37 cellular contexts compared by ENCODE assay signal in genomic region chrX:55619547-55619946, GRCh38. TPM values are rescaled to one million over a fixed set of nuclear protein-coding genes. Genes with fewer than 3 reads are reported as not detected.
"Had no signal": no experiment of that assay in that cellular context is flagged by ENCODE, and none has a peak within 500 bp of the region (broad histone marks: within the 10 kb centered on the region; RNA-seq: fewer than 3 reads in every experiment).

No MANE protein-coding gene starts in this region.

- H3K4me3 Mint-ChIP-seq: naive thymus-derived CD8-positive, alpha-beta T cell; natural killer cell treated with Interleukin-12 subunit alpha and Interleukin-12 subunit beta and Interleukin-15 and Interleukin-18, amount 100 ng/mL, for 72 hours; nephron progenitor cell; neural crest cell; stimulated activated memory B cell treated with anti-CD40 and anti-IgM and Interleukin-4, amounts not matched to agents 10 μg/mL and 1 μg/mL and 100 μg/mL, for 72 hours; stimulated activated naive CD8-positive, alpha-beta T cell treated with anti-CD3 and anti-CD28 coated beads, Interleukin-15, amount 100 ng/mL, for 72 hours; type B pancreatic cell had no signal

- H3K36me3 ChIP-seq: neutrophil, pancreas, spleen, suprapubic skin, tibial artery, transverse colon, upper lobe of right lung, uterus had no signal

- H3K4me1 Mint-ChIP-seq: naive thymus-derived CD8-positive, alpha-beta T cell; nephron progenitor cell; neural crest cell; stimulated activated memory B cell treated with anti-CD40 and anti-IgM and Interleukin-4, amounts not matched to agents 10 μg/mL and 1 μg/mL and 100 μg/mL, for 72 hours; stimulated activated naive CD8-positive, alpha-beta T cell treated with anti-CD3 and anti-CD28 coated beads, Interleukin-15, amount 100 ng/mL, for 72 hours had no signal

- H3K27ac ChIP-seq: neutrophil, pancreas, psoas muscle, skin epidermis, spleen, suprapubic skin, testis, tibial artery, transverse colon, upper lobe of right lung, uterus had no signal

- H3K9me3 ChIP-seq: neutrophil, pancreas, psoas muscle, spleen, suprapubic skin, testis, tibial artery, transverse colon, upper lobe of right lung, uterus had no signal

- ATAC-seq: naive thymus-derived CD8-positive, alpha-beta T cell; natural killer cell treated with Interleukin-12 subunit alpha and Interleukin-12 subunit beta and Interleukin-15 and Interleukin-18, amount 100 ng/mL, for 72 hours; pancreas; psoas muscle; right cardiac atrium; sciatic nerve; stimulated activated memory B cell treated with anti-CD40 and anti-IgM and Interleukin-4, amounts not matched to agents 10 μg/mL and 1 μg/mL and 100 μg/mL, for 72 hours; stimulated activated naive CD8-positive, alpha-beta T cell treated with anti-CD3 and anti-CD28 coated beads, Interleukin-15, amount 100 ng/mL, for 72 hours; stimulated activated naive CD8-positive, alpha-beta T cell treated with anti-CD3 and anti-CD28 coated beads, Interleukin-15, Interleukin-2, amounts not matched to agents 100 U/mL and 50 U/mL, for 24 hours; upper lobe of right lung had no signal

- DNase-seq: naive thymus-derived CD8-positive, alpha-beta T cell; nephron progenitor cell; nucleus accumbens; pancreas; posterior cingulate gyrus; psoas muscle; right cardiac atrium; spleen; stimulated activated CD4-positive, alpha-beta T cell treated with anti-CD3 and anti-CD28 coated beads, Interleukin-12 subunit alpha, Interleukin-12 subunit beta, amount 100 ng/mL, for 4 hours; stimulated activated CD4-positive, alpha-beta T cell treated with anti-CD3 and anti-CD28 coated beads, Interleukin-1b, Interleukin-23, amount 100 ng/mL, for 48 hours; stimulated activated CD4-positive, alpha-beta T cell treated with anti-CD3 and anti-CD28 coated beads, Interleukin-4, amount 100 ng/mL, for 1 hour; stimulated activated CD4-positive, alpha-beta T cell treated with anti-CD3 and anti-CD28 coated beads, Interleukin-4, amount 100 ng/mL, for 4 hours; stimulated activated CD8-positive, alpha-beta memory T cell treated with anti-CD3 and anti-CD28 coated beads, Interleukin-4, amount 100 ng/mL, for 48 hours; stimulated activated naive CD4-positive, alpha-beta T cell; stimulated activated naive CD8-positive, alpha-beta T cell treated with anti-CD3 and anti-CD28 coated beads, Interleukin-15, amount 100 ng/mL, for 72 hours; stimulated activated naive CD8-positive, alpha-beta T cell treated with anti-CD3 and anti-CD28 coated beads, Interleukin-15, Interleukin-2, amounts not matched to agents 100 U/mL and 50 U/mL, for 24 hours; substantia nigra; testis; tibial artery; transverse colon; upper lobe of right lung; uterus had no signal

- FAIRE-seq: pancreas had no signal

- H3K27me3 ChIP-seq: neutrophil, suprapubic skin, testis, tibial artery, transverse colon, upper lobe of right lung, uterus had no signal

- H3K4me1 ChIP-seq: pancreas, psoas muscle, spleen, suprapubic skin, testis, tibial artery, transverse colon, upper lobe of right lung, uterus had no signal

- H3K27ac Mint-ChIP-seq: naive thymus-derived CD8-positive, alpha-beta T cell; natural killer cell treated with Interleukin-12 subunit alpha and Interleukin-12 subunit beta and Interleukin-15 and Interleukin-18, amount 100 ng/mL, for 72 hours; nephron progenitor cell; progenitor cell of endocrine pancreas; stimulated activated memory B cell treated with anti-CD40 and anti-IgM and Interleukin-4, amounts not matched to agents 10 μg/mL and 1 μg/mL and 100 μg/mL, for 72 hours; stimulated activated naive CD8-positive, alpha-beta T cell treated with anti-CD3 and anti-CD28 coated beads, Interleukin-15, amount 100 ng/mL, for 72 hours; type B pancreatic cell had no signal

- H3K36me3 Mint-ChIP-seq: natural killer cell treated with Interleukin-12 subunit alpha and Interleukin-12 subunit beta and Interleukin-15 and Interleukin-18, amount 100 ng/mL, for 72 hours; stimulated activated memory B cell treated with anti-CD40 and anti-IgM and Interleukin-4, amounts not matched to agents 10 μg/mL and 1 μg/mL and 100 μg/mL, for 72 hours; type B pancreatic cell had no signal

- H3K9me3 Mint-ChIP-seq: natural killer cell treated with Interleukin-12 subunit alpha and Interleukin-12 subunit beta and Interleukin-15 and Interleukin-18, amount 100 ng/mL, for 72 hours had no signal

- H3K4me3 ChIP-seq: pancreas, psoas muscle, skin epidermis, smooth muscle cell, spleen, suprapubic skin, testis, tibial artery, transverse colon, upper lobe of right lung, uterus had no signal

- H3K27me3 Mint-ChIP-seq: progenitor cell of endocrine pancreas; stimulated activated memory B cell treated with anti-CD40 and anti-IgM and Interleukin-4, amounts not matched to agents 10 μg/mL and 1 μg/mL and 100 μg/mL, for 72 hours; stimulated activated naive CD8-positive, alpha-beta T cell treated with anti-CD3 and anti-CD28 coated beads, Interleukin-15, amount 100 ng/mL, for 72 hours; type B pancreatic cell had no signal

- H3K4me2 ChIP-seq: smooth muscle cell had no signal

RNA-seq across cellular contexts. Expression of gene FOXR2, which starts 3.7 kb away (rescaled TPM):
- total RNA-seq: naive thymus-derived CD8-positive, alpha-beta T cell; natural killer cell treated with Interleukin-12 subunit alpha and Interleukin-12 subunit beta and Interleukin-15 and Interleukin-18, amount 100 ng/mL, for 72 hours; neural crest cell; omental fat pad; osteocyte; pancreas; progenitor cell of endocrine pancreas; psoas muscle; renal cortical epithelial cell; right cardiac atrium; sciatic nerve; smooth muscle cell; spleen; suprapubic skin; transverse colon; upper lobe of right lung; urinary bladder; uterus had no signal
- polyA plus RNA-seq: naive thymus-derived CD8-positive, alpha-beta T cell; pancreas; psoas muscle; right cardiac atrium; smooth muscle cell; spleen; thymus; urinary bladder had no signal
